ENCODE assay signal across 15 cellular contexts in the genomic region with DNA sequence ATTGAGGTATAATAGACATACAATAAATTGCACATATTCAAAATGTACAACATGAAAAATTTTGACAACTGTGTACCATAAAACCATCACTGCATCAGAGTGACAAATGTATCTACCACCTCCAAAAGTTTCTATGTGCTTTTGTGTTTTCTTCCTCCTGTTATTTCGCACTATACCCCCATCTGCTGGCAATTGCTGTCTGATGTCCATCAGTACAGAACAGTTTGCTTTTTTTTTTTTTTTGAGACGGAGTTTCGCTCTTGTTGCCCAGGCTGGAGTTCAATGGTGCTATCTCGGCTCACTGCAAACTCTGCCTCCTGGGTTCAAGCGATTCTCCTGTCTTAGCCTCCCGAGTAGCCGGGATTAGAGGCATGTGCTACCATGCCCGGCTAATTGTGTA.
DNase-seq lines count a peak whose midpoint lies in the region; ATAC-seq and TF ChIP-seq lines count a peak whose summit lies in the region.
"Had no signal": no experiment of that assay in that cellular context is flagged by ENCODE, and none has a peak within 500 bp of the region (broad histone marks: within the 10 kb centered on the region; RNA-seq: fewer than 3 reads in every experiment).

No MANE protein-coding gene starts in this region.

- H3K36me3 ChIP-seq in PC-9 (ENCODE audit: low read depth) (no peaks in the 10 kb centered on the region), body of pancreas (replicated peaks in 1 of 2; ENCODE audit: insufficient read depth in 1 of 2, low read depth in 2 of 2) (no peaks in the 10 kb centered on the region)

- no peaks in the 10 kb centered on the region for H3K9me3 ChIP-seq in PC-9 (ENCODE audit: insufficient read depth, low read depth)
- no peaks in the 10 kb centered on the region for H3K9me3 ChIP-seq in body of pancreas

- no peaks in the 10 kb centered on the region for H3K9me2 ChIP-seq in PC-9 (ENCODE audit: insufficient read depth)

- H3K4me1 ChIP-seq in PC-9 (replicated peaks; ENCODE audit: insufficient read depth) (no peaks in the 10 kb centered on the region), body of pancreas (no peaks in the 10 kb centered on the region)

- DNase-seq in A172 (ENCODE audit: low spot score), result peak; percentile 4
- peak; percentile 16 for DNase-seq in H4 (ENCODE audit: low spot score)
- DNase-seq in PC-9, result no peak
- DNase-seq in epithelial cell of proximal tubule (ENCODE audit: low read depth), result no peak
- no peak for DNase-seq in body of pancreas
- DNase-seq in NCI-H2196 treated with DMSO at 0.1 percent for 48 hours (lab: John Stamatoyannopoulos, UW; ENCODE audit: unreplicated experiment), result no peak
- DNase-seq: activated CD4-positive, CD25-positive, alpha-beta regulatory T cell treated with anti-CD3 and anti-CD28 coated beads, Interleukin-2, amount 50 U/mL, for 72 hours; activated T-cell treated with anti-CD3 and anti-CD28 coated beads, Interleukin-2, amount 50 U/mL, for 72 hours; aorta; NCI-H1092; NCI-H510A treated with DMSO at 0.1 percent for 48 hours; occipital lobe had no signal

- no peak overlapping the region for H3K4me2 ChIP-seq in PC-9

- H3K27me3 ChIP-seq in PC-9 (ENCODE audit: insufficient read depth, low read depth) (no peaks in the 10 kb centered on the region), body of pancreas (no peaks in the 10 kb centered on the region)

- no TSS peak for BruUV-seq in PC-9 (replicated peaks; lab: Mats Ljungman, UMichigan)

- H3K4me3 ChIP-seq in PC-9 (no peak overlapping the region), epithelial cell of proximal tubule (ENCODE audit: low read depth, low read length) (no peak overlapping the region), body of pancreas (no peak overlapping the region)

- 0 out of 2 replicates have a peak overlapping the region, but pooled peaks have one; percentile 11 for H2AFZ ChIP-seq in PC-9

- CTCF ChIA-PET in PC-9 (lab: Charles Lee), result no interaction called here

- no peaks in the 10 kb centered on the region for H3K79me2 ChIP-seq in PC-9 (ENCODE audit: low read depth)

- intact Hi-C loops in PC-9 (cut with micrococcal nuclease; ENCODE audit: unreplicated experiment) (no loop called here), body of pancreas (cut with DNase I) (no loop called here)

- no peak for TF ChIP-seq POLR2A in body of pancreas (IDR thresholded peaks at IDR 0.05)
- no peak for TF ChIP-seq POLR2A in GM18505 (IDR thresholded peaks at IDR 0.05; ENCODE audit: borderline replicate concordance, extremely low read depth, insufficient read depth, insufficient read length)

- no peaks in the 10 kb centered on the region for H4K20me1 ChIP-seq in PC-9 (ENCODE audit: insufficient read depth)

- H3F3A ChIP-seq in PC-9 (ENCODE audit: insufficient read depth, low read depth), result no peaks in the 10 kb centered on the region

- H3K27ac ChIP-seq in PC-9 (no peak overlapping the region), body of pancreas (no peak overlapping the region)

- no peak for ATAC-seq in body of pancreas
- no peak for ATAC-seq in HG03159 (IDR thresholded peaks at IDR 0.05; ENCODE audit: unreplicated experiment)
- ATAC-seq in GM18505 (IDR thresholded peaks at IDR 0.05; ENCODE audit: unreplicated experiment), result no peak
- ATAC-seq: activated T-cell treated with anti-CD3 and anti-CD28 coated beads, Interleukin-2, amount 50 U/mL, for 72 hours; Right ventricle myocardium inferior had no signal

- WGBS in body of pancreas, 2 donors, result 68 to 83% methylated on average over 8 of the region's 8 CpGs

- POLR2A ChIA-PET in PC-9 (lab: Charles Lee; ENCODE audit: unreplicated experiment), result no interaction called here

- no peak; the same call in 1 of the 2 replicates for TF ChIP-seq CTCF in PC-9 (conservative IDR thresholded peaks at IDR 0.05)
- peak; percentile 40 for TF ChIP-seq CTCF in epithelial cell of proximal tubule (conservative IDR thresholded peaks at IDR 0.05; ENCODE audit: low read depth, low read length)
- TF ChIP-seq CTCF in body of pancreas (IDR thresholded peaks at IDR 0.05), result no peak

Comparison
In these comparisons a context has a peak if more than half of its experiments do, and no peak if none do; other contexts are left out.
1. DNase-seq: peak in A172 (single experiment) and H4 (single experiment); none in PC-9 (0 of 2), epithelial cell of proximal tubule (single experiment), body of pancreas (0 of 4) and NCI-H2196 treated with DMSO at 0.1 percent for 48 hours (single experiment).